In genomic region chr11:128415539-128415938, GRCh38 we compare ENCODE assay signal across 14 cellular contexts.
DNase-seq lines count a peak whose midpoint lies in the region; ATAC-seq, FAIRE-seq and TF ChIP-seq lines count a peak whose summit lies in the region.
"Had no signal": no experiment of that assay in that cellular context is flagged by ENCODE, and none has a peak within 500 bp of the region (broad histone marks: within the 10 kb centered on the region; RNA-seq: fewer than 3 reads in every experiment).

No MANE protein-coding gene starts in this region.

- no peak overlapping the region for H3K23ac ChIP-seq in mesenchymal stem cell (ENCODE audit: low read length in 2 of 2)

- H3K27me3 ChIP-seq in OCI-LY3 (ENCODE audit: low read depth, low read length): no peaks in the 10 kb centered on the region
- no peaks in the 10 kb centered on the region for H3K27me3 ChIP-seq in mesenchymal stem cell (ENCODE audit: control insufficient read depth in 1 of 2, insufficient read depth in 1 of 2, low read length in 2 of 2)
- no peaks in the 10 kb centered on the region for H3K27me3 ChIP-seq in MG63

- H3K4ac ChIP-seq in mesenchymal stem cell (ENCODE audit: low read depth in 1 of 2, low read length in 2 of 2): no peak overlapping the region

- H3K36me3 ChIP-seq in OCI-LY3 (replicated peaks; ENCODE audit: low read depth, low read length) (no peaks in the 10 kb centered on the region), mesenchymal stem cell (ENCODE audit: control insufficient read depth in 1 of 2, insufficient read depth in 2 of 2, low read depth in 1 of 2, low read length in 2 of 2) (no peaks in the 10 kb centered on the region), MG63 (no peaks in the 10 kb centered on the region)

- H3K79me1 ChIP-seq in mesenchymal stem cell (replicated peaks; ENCODE audit: low read length, poor library complexity, severe bottlenecking): no peaks in the 10 kb centered on the region

- H3K4me3 ChIP-seq in OCI-LY3 (ENCODE audit: low read length) (peak overlapping the region; percentile 80), mesenchymal stem cell (ENCODE audit: insufficient read depth in 1 of 2, low read depth in 1 of 2, low read length in 2 of 2) (no peak overlapping the region), MG63 (no peak overlapping the region)
- H3K4me3 ChIP-seq: PC-9 had no signal

- H3K9me3 ChIP-seq in OCI-LY3 (ENCODE audit: insufficient read depth, low read length): no peaks in the 10 kb centered on the region
- no peaks in the 10 kb centered on the region for H3K9me3 ChIP-seq in mesenchymal stem cell (ENCODE audit: control insufficient read depth, low read length)
- no peaks in the 10 kb centered on the region for H3K9me3 ChIP-seq in MG63

- no CpG with 5 or more reads among the region's 3 CpGs for WGBS in mesenchymal stem cell

- no peak overlapping the region for H3K14ac ChIP-seq in mesenchymal stem cell (ENCODE audit: low read length in 2 of 2)

- H3K27ac ChIP-seq in OCI-LY3 (ENCODE audit: low read length): peak overlapping the region; percentile 95
- no peak overlapping the region for H3K27ac ChIP-seq in mesenchymal stem cell (ENCODE audit: low read length, poor library complexity, severe bottlenecking)
- H3K27ac ChIP-seq: HL-60, PC-9 had no signal

- ATAC-seq in GM21723 (IDR thresholded peaks at IDR 0.05; ENCODE audit: unreplicated experiment): peak; percentile 42

- H2AK5ac ChIP-seq in mesenchymal stem cell (ENCODE audit: low read length, severe bottlenecking): no peak overlapping the region

- H3K4me2 ChIP-seq in OCI-LY3 (ENCODE audit: low read length): peak overlapping the region; percentile 76
- no peak overlapping the region for H3K4me2 ChIP-seq in mesenchymal stem cell (ENCODE audit: low read length, poor library complexity, severe bottlenecking)
- H3K4me2 ChIP-seq: PC-9 had no signal

- no peak overlapping the region for H3K18ac ChIP-seq in mesenchymal stem cell (ENCODE audit: low read depth in 1 of 2, low read length in 2 of 2)

- no peak overlapping the region for H2BK12ac ChIP-seq in mesenchymal stem cell (ENCODE audit: low read length in 2 of 2)

- no peak overlapping the region for H2AFZ ChIP-seq in OCI-LY3 (ENCODE audit: low read depth, low read length)
- H2AFZ ChIP-seq in mesenchymal stem cell (ENCODE audit: low read depth, low read length): no peak overlapping the region
- H2AFZ ChIP-seq: PC-9 had no signal

- H2BK5ac ChIP-seq in mesenchymal stem cell (ENCODE audit: low read depth, low read length, poor library complexity, severe bottlenecking): no peak overlapping the region

- no peak overlapping the region for H2BK15ac ChIP-seq in mesenchymal stem cell (ENCODE audit: low read depth, poor library complexity, severe bottlenecking)

- H2BK120ac ChIP-seq in mesenchymal stem cell (ENCODE audit: low read depth, low read length): no peak overlapping the region

- no peak overlapping the region for H4K8ac ChIP-seq in mesenchymal stem cell (ENCODE audit: low read length)

- H3K4me1 ChIP-seq in OCI-LY3 (ENCODE audit: low read length): peaks cover 69% of the 10 kb centered on the region
- H3K4me1 ChIP-seq in mesenchymal stem cell (ENCODE audit: control insufficient read depth, insufficient read depth, low read depth, low read length): peaks cover 3% of the 10 kb centered on the region

- no peak overlapping the region for H4K91ac ChIP-seq in mesenchymal stem cell (ENCODE audit: low read length)

- no peak for TF ChIP-seq CTCF in OCI-LY3 (IDR thresholded peaks at IDR 0.05; ENCODE audit: low read depth, low read length)

- peaks cover 51% of the 10 kb centered on the region for H3K79me2 ChIP-seq in OCI-LY3 (ENCODE audit: low read length)

- peak; percentile 85 for FAIRE-seq in GM18507 (lab: Jason Lieb, UNC)

- no peak for DNase-seq in GM18507 (ENCODE audit: extremely low spot score, insufficient read length, low read depth)
- DNase-seq in kidney tubule cell (ENCODE audit: low spot score): peak; percentile 78
- no peak for DNase-seq in mesenchymal stem cell
- no peak for DNase-seq in H4 (ENCODE audit: low spot score)
- DNase-seq in NCI-H1092 (lab: John Stamatoyannopoulos, UW): no peak
- DNase-seq in MG63: no peak
- DNase-seq: CD8-positive, alpha-beta memory T cell; islet precursor cell; NCI-H2227 treated with DMSO at 0.1 percent for 48 hours; nephron progenitor cell; PC-9 had no signal

- no peaks in the 10 kb centered on the region for H4K20me1 ChIP-seq in OCI-LY3 (ENCODE audit: insufficient read depth, low read length)

- H3K9ac ChIP-seq in OCI-LY3 (ENCODE audit: low read length) (peak overlapping the region; percentile 87), mesenchymal stem cell (ENCODE audit: low read length) (no peak overlapping the region)
